27 cellular contexts compared by ENCODE assay signal in genomic region chr12:24138041-24138440, GRCh38.
"Had no signal": no experiment of that assay in that cellular context is flagged by ENCODE, and none has a peak within 500 bp of the region (broad histone marks: within the 10 kb centered on the region; RNA-seq: fewer than 3 reads in every experiment).

No MANE protein-coding gene starts in this region.

- H3K36me3 ChIP-seq: breast epithelium, esophagus muscularis mucosa, gastroesophageal sphincter, heart left ventricle, right lobe of liver, stomach, suprapubic skin, transverse colon had no signal

- ATAC-seq: gastroesophageal sphincter; heart left ventricle; left cardiac atrium; naive thymus-derived CD4-positive, alpha-beta T cell; right lobe of liver; stimulated activated effector memory CD8-positive, alpha-beta T cell treated with anti-CD3 and anti-CD28 coated beads, Interleukin-12 subunit alpha, Interleukin-12 subunit beta, amount 100 ng/mL, for 72 hours had no signal

- DNase-seq: activated CD4-positive, alpha-beta memory T cell treated with anti-CD3 and anti-CD28 coated beads for 36 hours; activated CD4-positive, alpha-beta T cell treated with anti-CD3 and anti-CD28 coated beads for 48 hours; activated CD4-positive, CD25-positive, alpha-beta regulatory T cell; activated naive CD4-positive, alpha-beta T cell treated with Interleukin-2 at 50 U/mL for 16 hours; activated naive CD8-positive, alpha-beta T cell treated with anti-CD3 and anti-CD28 coated beads for 36 hours; activated T-cell treated with anti-CD3 and anti-CD28 coated beads, Interleukin-2, amount 50 U/mL, for 48 hours; heart left ventricle; islet precursor cell; left cardiac atrium; naive thymus-derived CD4-positive, alpha-beta T cell; occipital lobe; posterior cingulate gyrus; right lobe of liver; small intestine; stimulated activated CD4-positive, alpha-beta T cell treated with anti-CD3 and anti-CD28 coated beads, Interleukin-2, amount 100 ng/mL, for 24 hours; stomach; transverse colon had no signal

- FAIRE-seq: astrocyte, small intestine, urothelium cell line had no signal

- H3K36me3 Mint-ChIP-seq: activated CD4-positive, alpha-beta memory T cell treated with anti-CD3 and anti-CD28 coated beads for 36 hours; activated naive CD8-positive, alpha-beta T cell treated with anti-CD3 and anti-CD28 coated beads for 36 hours; naive thymus-derived CD4-positive, alpha-beta T cell; stimulated activated effector memory CD8-positive, alpha-beta T cell treated with anti-CD3 and anti-CD28 coated beads, Interleukin-12 subunit alpha, Interleukin-12 subunit beta, amount 100 ng/mL, for 72 hours had no signal

- H3K4me3 Mint-ChIP-seq: activated CD4-positive, alpha-beta memory T cell treated with anti-CD3 and anti-CD28 coated beads for 36 hours; activated naive CD8-positive, alpha-beta T cell treated with anti-CD3 and anti-CD28 coated beads for 36 hours; central memory CD8-positive, alpha-beta T cell; naive thymus-derived CD4-positive, alpha-beta T cell; neural crest cell; stimulated activated effector memory CD8-positive, alpha-beta T cell treated with anti-CD3 and anti-CD28 coated beads, Interleukin-12 subunit alpha, Interleukin-12 subunit beta, amount 100 ng/mL, for 72 hours had no signal

- H3K27ac Mint-ChIP-seq: activated CD4-positive, alpha-beta memory T cell treated with anti-CD3 and anti-CD28 coated beads for 36 hours; activated naive CD8-positive, alpha-beta T cell treated with anti-CD3 and anti-CD28 coated beads for 36 hours; naive thymus-derived CD4-positive, alpha-beta T cell; stimulated activated effector memory CD8-positive, alpha-beta T cell treated with anti-CD3 and anti-CD28 coated beads, Interleukin-12 subunit alpha, Interleukin-12 subunit beta, amount 100 ng/mL, for 72 hours had no signal

- H3K27ac ChIP-seq: breast epithelium, coronary artery, esophagus muscularis mucosa, gastroesophageal sphincter, heart left ventricle, right lobe of liver, stomach, suprapubic skin, transverse colon had no signal

- H3K27me3 Mint-ChIP-seq: activated CD4-positive, alpha-beta memory T cell treated with anti-CD3 and anti-CD28 coated beads for 36 hours; activated naive CD8-positive, alpha-beta T cell treated with anti-CD3 and anti-CD28 coated beads for 36 hours; central memory CD8-positive, alpha-beta T cell had no signal

- H3K27me3 ChIP-seq: breast epithelium, esophagus muscularis mucosa, gastroesophageal sphincter, heart left ventricle, right lobe of liver, stomach, suprapubic skin, transverse colon had no signal

- H3K9me3 ChIP-seq: breast epithelium, esophagus muscularis mucosa, gastroesophageal sphincter, heart left ventricle, right lobe of liver, stomach, suprapubic skin, transverse colon had no signal

- H3K4me3 ChIP-seq: breast epithelium, coronary artery, esophagus muscularis mucosa, gastroesophageal sphincter, heart left ventricle, right lobe of liver, stomach, suprapubic skin, transverse colon had no signal

- H3K4me1 Mint-ChIP-seq: activated naive CD8-positive, alpha-beta T cell treated with anti-CD3 and anti-CD28 coated beads for 36 hours; central memory CD8-positive, alpha-beta T cell; naive thymus-derived CD4-positive, alpha-beta T cell; stimulated activated effector memory CD8-positive, alpha-beta T cell treated with anti-CD3 and anti-CD28 coated beads, Interleukin-12 subunit alpha, Interleukin-12 subunit beta, amount 100 ng/mL, for 72 hours had no signal

- H3K9me3 Mint-ChIP-seq: activated CD4-positive, alpha-beta memory T cell treated with anti-CD3 and anti-CD28 coated beads for 36 hours; activated naive CD8-positive, alpha-beta T cell treated with anti-CD3 and anti-CD28 coated beads for 36 hours; central memory CD8-positive, alpha-beta T cell; stimulated activated effector memory CD8-positive, alpha-beta T cell treated with anti-CD3 and anti-CD28 coated beads, Interleukin-12 subunit alpha, Interleukin-12 subunit beta, amount 100 ng/mL, for 72 hours had no signal

- H3K4me1 ChIP-seq: breast epithelium, esophagus muscularis mucosa, gastroesophageal sphincter, heart left ventricle, right lobe of liver, suprapubic skin, transverse colon had no signal
